22 cellular contexts compared by ENCODE assay signal in the genomic region with DNA sequence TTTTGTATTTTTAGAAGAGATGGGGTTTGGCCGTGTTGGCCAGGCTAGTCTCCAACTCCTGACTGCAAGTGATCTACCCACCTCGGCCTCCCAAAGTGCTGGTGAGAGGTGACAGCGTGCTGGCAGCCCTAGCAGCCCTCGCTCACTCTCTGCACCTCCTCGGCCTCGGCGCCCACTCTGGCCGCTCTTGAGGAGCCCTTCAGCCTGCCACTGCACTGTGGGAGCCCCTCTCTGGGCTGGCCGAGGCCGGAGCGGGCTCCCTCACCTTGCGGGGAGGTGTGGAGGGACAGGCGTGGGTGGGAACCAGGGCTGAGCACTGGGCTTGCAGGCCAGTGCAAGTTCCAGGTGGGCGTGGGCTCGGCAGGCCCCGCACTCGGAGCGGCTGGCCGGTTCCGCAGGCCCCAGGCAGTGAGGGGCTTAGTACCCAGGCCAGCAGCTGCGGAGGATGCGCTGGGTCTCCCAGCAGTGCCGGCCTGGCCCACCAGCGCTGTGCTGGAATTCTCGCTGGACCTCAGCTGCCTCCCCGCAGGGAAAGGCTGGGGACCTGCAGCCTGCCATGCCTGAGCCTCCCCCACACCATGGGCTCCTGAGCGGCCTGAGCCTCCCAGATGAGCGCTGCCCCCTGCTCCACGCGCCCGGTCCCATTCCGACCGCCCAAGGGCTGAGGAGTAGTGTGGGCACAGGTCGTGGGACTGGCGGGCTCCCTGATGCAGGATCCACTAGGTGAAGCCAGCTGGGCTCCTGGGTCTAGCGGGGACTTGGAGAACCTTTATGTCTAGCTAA.
"Had no signal": no experiment of that assay in that cellular context is flagged by ENCODE, and none has a peak within 500 bp of the region (broad histone marks: within the 10 kb centered on the region; RNA-seq: fewer than 3 reads in every experiment).

No MANE protein-coding gene starts in this region.

- DNase-seq: IMR-90, Kasumi-1, MM.1S, NCI-H1092 treated with DMSO at 0.1 percent for 48 hours, NCI-H1436, NCI-H187, NCI-H2029, NCI-H2081 treated with DMSO at 0.1 percent for 48 hours, NCI-H2171, NCI-H226, NCI-H446, NCI-H510A, NCI-H524 treated with DMSO at 0.1 percent for 48 hours, NCI-H69, NCI-H774, Right ventricle myocardium superior, RPMI8226, SIG-M5 had no signal

- H3K27ac ChIP-seq: KMS-11, SJSA1, SK-N-MC had no signal

- H3K4me2 ChIP-seq: KMS-11 had no signal

- FAIRE-seq: RCC 7860 had no signal

- H3K27me3 ChIP-seq: SJSA1 had no signal

- H3K4me3 ChIP-seq: SJSA1, SK-N-MC had no signal

- H3K9ac ChIP-seq: KMS-11 had no signal

- H3K9me3 ChIP-seq: SJSA1 had no signal
